ENCODE assay signal across 1 cellular context in the genomic region with DNA sequence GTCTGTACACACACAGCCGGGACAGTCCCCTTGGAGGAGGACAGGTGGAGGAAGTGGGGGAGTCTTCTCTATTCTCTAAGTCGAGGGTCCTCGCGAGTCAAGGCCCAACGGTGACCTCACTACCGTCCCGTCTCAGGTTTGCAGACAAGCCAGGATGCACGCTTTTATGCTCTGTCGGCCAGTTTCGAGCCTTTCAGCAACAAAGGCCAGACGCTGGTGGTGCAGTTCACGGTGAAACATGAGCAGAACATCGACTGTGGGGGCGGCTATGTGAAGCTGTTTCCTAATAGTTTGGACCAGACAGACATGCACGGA.
TF ChIP-seq lines count a peak whose summit lies in the region.

No MANE protein-coding gene starts in this region.

TF ChIP-seq in K562, 482 proteins besides CTCF, POLR2A, EP300 and RAD21:
- TF ChIP-seq, protein P1, sequence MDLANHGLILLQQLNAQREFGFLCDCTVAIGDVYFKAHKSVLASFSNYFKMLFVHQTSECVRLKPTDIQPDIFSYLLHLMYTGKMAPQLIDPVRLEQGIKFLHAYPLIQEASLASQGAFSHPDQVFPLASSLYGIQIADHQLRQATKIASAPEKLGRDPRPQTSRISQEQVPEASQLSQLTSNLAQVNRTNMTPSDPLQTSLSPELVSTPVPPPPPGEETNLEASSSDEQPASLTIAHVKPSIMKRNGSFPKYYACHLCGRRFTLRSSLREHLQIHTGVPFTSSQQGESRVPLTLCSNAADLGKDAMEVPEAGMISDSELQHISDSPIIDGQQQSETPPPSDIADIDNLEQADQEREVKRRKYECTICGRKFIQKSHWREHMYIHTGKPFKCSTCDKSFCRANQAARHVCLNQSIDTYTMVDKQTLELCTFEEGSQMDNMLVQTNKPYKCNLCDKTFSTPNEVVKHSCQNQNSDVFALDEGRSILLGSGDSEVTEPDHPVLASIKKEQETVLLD (IDR thresholded peaks at IDR 0.05), result no peak
- TF ChIP-seq SNRNP70 (optimal IDR thresholded peaks at IDR 0.05; ENCODE audit: low read depth, low read length), result peak; percentile 72
- no peak for TF ChIP-seq BRF1 (IDR thresholded peaks at IDR 0.05; ENCODE audit: borderline replicate concordance, extremely low read depth, insufficient read length)
- TF ChIP-seq SIRT6 (IDR thresholded peaks at IDR 0.05; ENCODE audit: low read depth, low read length), result peak; percentile 60
- TF ChIP-seq, protein P2, sequence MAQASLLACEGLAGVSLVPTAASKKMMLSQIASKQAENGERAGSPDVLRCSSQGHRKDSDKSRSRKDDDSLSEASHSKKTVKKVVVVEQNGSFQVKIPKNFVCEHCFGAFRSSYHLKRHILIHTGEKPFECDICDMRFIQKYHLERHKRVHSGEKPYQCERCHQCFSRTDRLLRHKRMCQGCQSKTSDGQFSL (CRISPR knock-in tag; IDR thresholded peaks at IDR 0.05), result no peak
- TF ChIP-seq, protein P2 (tag; IDR thresholded peaks at IDR 0.05), result peak in 1 of 2 experiments; percentile 36; a peak in 1 of 4 replicates
- no peak for TF ChIP-seq ZBTB17 (CRISPR knock-in tag; IDR thresholded peaks at IDR 0.05)
- 0 out of 4 replicates have a peak, but pooled peaks of 1 of the 2 experiments have one; percentile 10 for TF ChIP-seq SRF (CRISPR knock-in tag; IDR thresholded peaks at IDR 0.05)
- TF ChIP-seq TBP (optimal IDR thresholded peaks at IDR 0.05; ENCODE audit: low read depth, low read length), result no peak
- no peak for TF ChIP-seq ZNF696 (CRISPR knock-in tag; conservative IDR thresholded peaks at IDR 0.05)
- peak; percentile 11 for TF ChIP-seq KDM5B (IDR thresholded peaks at IDR 0.05; ENCODE audit: insufficient replicate concordance, low read depth, low read length)
- 0 out of 2 replicates have a peak, but pooled peaks have one; percentile 22 for TF ChIP-seq FOXP1 (CRISPR knock-in tag; IDR thresholded peaks at IDR 0.05)
- TF ChIP-seq POLR2AphosphoS5 (IDR thresholded peaks at IDR 0.05; ENCODE audit: control insufficient read depth, insufficient read depth, low read depth, low read length), result peak; percentile 4
- TF ChIP-seq ZNF282 (CRISPR knock-in tag; IDR thresholded peaks at IDR 0.05), result no peak
- TF ChIP-seq, protein P3, sequence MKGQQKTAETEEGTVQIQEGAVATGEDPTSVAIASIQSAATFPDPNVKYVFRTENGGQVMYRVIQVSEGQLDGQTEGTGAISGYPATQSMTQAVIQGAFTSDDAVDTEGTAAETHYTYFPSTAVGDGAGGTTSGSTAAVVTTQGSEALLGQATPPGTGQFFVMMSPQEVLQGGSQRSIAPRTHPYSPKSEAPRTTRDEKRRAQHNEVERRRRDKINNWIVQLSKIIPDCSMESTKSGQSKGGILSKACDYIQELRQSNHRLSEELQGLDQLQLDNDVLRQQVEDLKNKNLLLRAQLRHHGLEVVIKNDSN (CRISPR knock-in tag; IDR thresholded peaks at IDR 0.05), result 0 out of 2 replicates have a peak, but pooled peaks have one; percentile 12
- TF ChIP-seq ELF4 (CRISPR knock-in tag; IDR thresholded peaks at IDR 0.05), result 0 out of 2 replicates have a peak, but pooled peaks have one; percentile 5
- no peak for TF ChIP-seq GABPB2 (CRISPR knock-in tag; conservative IDR thresholded peaks at IDR 0.05)
- TF ChIP-seq EGR1 (conservative IDR thresholded peaks at IDR 0.05), result peak; percentile 49
- no peak for TF ChIP-seq YY1 (IDR thresholded peaks at IDR 0.05; ENCODE audit: borderline replicate concordance in 1 of 3, control insufficient read depth in 1 of 3, extremely low read depth in 1 of 3, insufficient read depth in 3 of 3, insufficient read length in 1 of 3, insufficient replicate concordance in 2 of 3, low read depth in 1 of 3, low read length in 2 of 3)
- TF ChIP-seq U2AF1 (optimal IDR thresholded peaks at IDR 0.05; ENCODE audit: low read depth, low read length), result no peak
- peak in 1 of 2 experiments; percentile 47; a peak in 1 of 4 replicates for TF ChIP-seq SIN3A (IDR thresholded peaks at IDR 0.05; ENCODE audit: borderline replicate concordance in 2 of 2, control insufficient read depth in 1 of 2, low read depth in 2 of 2, low read length in 2 of 2)
- peak; percentile 29; the same call in 1 of the 2 replicates for TF ChIP-seq CEBPG (CRISPR knock-in tag; IDR thresholded peaks at IDR 0.05)
- TF ChIP-seq CEBPG (tag; conservative IDR thresholded peaks at IDR 0.05 in 1 of 2, IDR thresholded peaks at IDR 0.05 in 1 of 2), result no peak
- TF ChIP-seq ZNF263 (CRISPR knock-in tag; IDR thresholded peaks at IDR 0.05; ENCODE audit: borderline replicate concordance), result 0 out of 2 replicates have a peak, but pooled peaks have one; percentile 2
- no peak for TF ChIP-seq ZNF707 (CRISPR knock-in tag; conservative IDR thresholded peaks at IDR 0.05)
